10 cellular contexts compared by ENCODE assay signal in the genomic region with DNA sequence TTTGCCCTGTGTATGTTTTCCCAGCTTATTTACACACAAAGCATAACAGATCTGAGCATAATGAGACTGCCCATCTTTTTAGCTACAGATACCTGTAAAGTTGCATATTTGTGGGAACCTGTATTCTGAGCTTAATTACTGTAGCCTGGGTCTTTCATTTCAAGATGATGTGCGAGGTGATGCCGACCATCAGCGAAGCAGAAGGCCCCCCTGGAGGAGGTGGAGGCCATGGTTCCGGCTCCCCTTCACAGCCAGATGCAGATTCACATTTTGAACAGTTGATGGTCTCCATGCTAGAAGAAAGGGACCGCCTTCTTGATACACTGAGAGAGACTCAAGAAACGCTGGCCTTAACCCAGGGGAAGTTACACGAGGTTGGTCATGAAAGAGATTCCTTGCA. TPM values are rescaled to one million over a fixed set of nuclear protein-coding genes. Genes with fewer than 3 reads are reported as not detected.
DNase-seq lines count a peak whose midpoint lies in the region; ATAC-seq and TF ChIP-seq lines count a peak whose summit lies in the region.
"Had no signal": no experiment of that assay in that cellular context is flagged by ENCODE, and none has a peak within 500 bp of the region (broad histone marks: within the 10 kb centered on the region; RNA-seq: fewer than 3 reads in every experiment).

No MANE protein-coding gene starts in this region.

- peaks cover 26% of the 10 kb centered on the region; the same call in 2 of the 3 replicates for H3K4me1 Mint-ChIP-seq in GM23338
- H3K4me1 Mint-ChIP-seq in endothelial cell (ENCODE audit: unreplicated experiment) = peaks cover 10% of the 10 kb centered on the region
- H3K4me1 Mint-ChIP-seq in osteocyte (ENCODE audit: unreplicated experiment) = peaks cover 38% of the 10 kb centered on the region

- no peaks in the 10 kb centered on the region for H3K9me3 ChIP-seq in PC-3 (ENCODE audit: low read length)

- no peaks in the 10 kb centered on the region for H3K9me3 Mint-ChIP-seq in GM23338
- H3K9me3 Mint-ChIP-seq in endothelial cell (ENCODE audit: unreplicated experiment) = no peaks in the 10 kb centered on the region
- H3K9me3 Mint-ChIP-seq in osteocyte (ENCODE audit: unreplicated experiment) = no peaks in the 10 kb centered on the region

- CTCF ChIA-PET in PC-3 (lab: Charles Lee) = interaction anchor here (0.5 kb wide), 1 partner anchor 422 kb away, joined by 3 read pairs; no protein-coding TSS in a partner anchor

- H3K4me3 ChIP-seq in GM23338 (peak overlapping the region; percentile 60), PC-3 (ENCODE audit: low read length) (peak overlapping the region; percentile 80)

- H3K27ac ChIP-seq in GM23338 (ENCODE audit: low read depth) = no peak overlapping the region
- no peak overlapping the region for H3K27ac ChIP-seq in PC-3 (ENCODE audit: low read length)

- TF ChIP-seq CTCF in GM23338 (conservative IDR thresholded peaks at IDR 0.05; ENCODE audit: low read depth in 2 of 2) (no peak), PC-3 (conservative IDR thresholded peaks at IDR 0.05; ENCODE audit: low read depth, low read length) (no peak), endothelial cell (IDR thresholded peaks at IDR 0.05; ENCODE audit: unreplicated experiment) (no peak), osteocyte (IDR thresholded peaks at IDR 0.05) (no peak)

- POLR2A ChIA-PET in PC-3 (lab: Charles Lee; ENCODE audit: unreplicated experiment) = interaction anchor here (0.9 kb wide), 1 partner anchor 152 kb away, joined by 5 read pairs; no protein-coding TSS in a partner anchor

- no peaks in the 10 kb centered on the region for H3K27me3 ChIP-seq in GM23338 (ENCODE audit: insufficient read depth)
- no peaks in the 10 kb centered on the region for H3K27me3 ChIP-seq in PC-3 (ENCODE audit: low read length)

- H3K9ac ChIP-seq in PC-3 (ENCODE audit: low read length) = no peak overlapping the region

- H3K4me3 Mint-ChIP-seq in GM23338 (peak overlapping the region; percentile 89), endothelial cell (ENCODE audit: unreplicated experiment) (peak overlapping the region; percentile 71), osteocyte (ENCODE audit: unreplicated experiment) (peak overlapping the region; percentile 97)

- H4K20me1 ChIP-seq in GM23338 (replicated peaks; ENCODE audit: insufficient read depth) (peaks cover 36% of the 10 kb centered on the region), PC-3 (ENCODE audit: low read length) (peaks cover 16% of the 10 kb centered on the region; the same call in 1 of the 2 replicates)

- H3K9me2 ChIP-seq in GM23338 (ENCODE audit: insufficient read depth) = no peaks in the 10 kb centered on the region
- no peaks in the 10 kb centered on the region for H3K9me2 ChIP-seq in PC-3 (replicated peaks; ENCODE audit: low read length)

- H3K79me2 ChIP-seq in GM23338 (replicated peaks; ENCODE audit: insufficient read depth) (peaks cover 60% of the 10 kb centered on the region), PC-3 (ENCODE audit: low read length) (peaks cover 67% of the 10 kb centered on the region)

- DNase-seq in GM23338 (ENCODE audit: low spot score) (no peak), PC-3 (no peak), endothelial cell (ENCODE audit: low spot score) (no peak), osteocyte (ENCODE audit: extremely low spot score, unreplicated experiment) (no peak), NCI-H82 treated with DMSO at 0.1 percent for 48 hours (lab: John Stamatoyannopoulos, UW; ENCODE audit: unreplicated experiment) (no peak), glomerular visceral epithelial cell (ENCODE audit: extremely low spot score) (no peak)
- DNase-seq: stimulated activated CD4-positive, alpha-beta T cell treated with anti-CD3 and anti-CD28 coated beads, Interleukin-1b, Interleukin-23, amount 100 ng/mL, for 48 hours had no signal

- H3K27me3 Mint-ChIP-seq in GM23338 (ENCODE audit: insufficient read depth, low read depth, poor library complexity) = peaks cover 6% of the 10 kb centered on the region
- peaks cover 2% of the 10 kb centered on the region for H3K27me3 Mint-ChIP-seq in endothelial cell (ENCODE audit: unreplicated experiment)
- peaks cover 7% of the 10 kb centered on the region for H3K27me3 Mint-ChIP-seq in osteocyte (ENCODE audit: unreplicated experiment)

- H3K36me3 ChIP-seq in GM23338 (ENCODE audit: insufficient read depth) (peaks cover 30% of the 10 kb centered on the region), PC-3 (ENCODE audit: low read depth, low read length) (peaks cover 41% of the 10 kb centered on the region)

- peak overlapping the region; percentile 81 for H3K4me2 ChIP-seq in GM23338
- peak overlapping the region; percentile 84 for H3K4me2 ChIP-seq in PC-3 (ENCODE audit: low read length)

- intact Hi-C loops in PC-3 (cut with micrococcal nuclease) = no loop called here

- H3K4me1 ChIP-seq in GM23338 (ENCODE audit: insufficient read depth) = peaks cover 4% of the 10 kb centered on the region; the same call in 1 of the 2 replicates
- peaks cover 23% of the 10 kb centered on the region for H3K4me1 ChIP-seq in PC-3 (ENCODE audit: insufficient read depth, low read length)

- BruUV-seq in PC-3 (replicated peaks; lab: Mats Ljungman, UMichigan) = TSS peak; percentile 41

- H3F3A ChIP-seq in GM23338 (replicated peaks; ENCODE audit: low read depth) (peaks cover 8% of the 10 kb centered on the region; the same call in 1 of the 2 replicates), PC-3 (ENCODE audit: low read length, unreplicated experiment) (no peaks in the 10 kb centered on the region)

- H3K27ac Mint-ChIP-seq in GM23338 = no peak overlapping the region
- peak overlapping the region; percentile 14 for H3K27ac Mint-ChIP-seq in endothelial cell (ENCODE audit: unreplicated experiment)
- peak overlapping the region; percentile 31 for H3K27ac Mint-ChIP-seq in osteocyte (ENCODE audit: unreplicated experiment)

- ATAC-seq in GM23338 = no peak
- ATAC-seq in PC-3 = no peak
- no peak for ATAC-seq in GM21526 (IDR thresholded peaks at IDR 0.05; ENCODE audit: low FRiP score, unreplicated experiment)
- no peak for ATAC-seq in HG02588 (IDR thresholded peaks at IDR 0.05; ENCODE audit: unreplicated experiment)
- ATAC-seq: activated CD4-positive, CD25-positive, alpha-beta regulatory T cell treated with anti-CD3 and anti-CD28 coated beads, Interleukin-2, amount 50 U/mL, for 24 hours had no signal

- H2AFZ ChIP-seq in GM23338 (no peak overlapping the region), PC-3 (ENCODE audit: low read length) (no peak overlapping the region)

- H3K36me3 Mint-ChIP-seq in GM23338 (ENCODE audit: low read depth) = peaks cover 44% of the 10 kb centered on the region
- peaks cover 17% of the 10 kb centered on the region for H3K36me3 Mint-ChIP-seq in endothelial cell (ENCODE audit: low read depth, unreplicated experiment)
- H3K36me3 Mint-ChIP-seq in osteocyte (ENCODE audit: unreplicated experiment) = peaks cover 32% of the 10 kb centered on the region

TF ChIP-seq in GM23338, 12 proteins besides CTCF, POLR2A, EP300 and RAD21 (continues in another document):
- TF ChIP-seq STAT1 (IDR thresholded peaks at IDR 0.05; ENCODE audit: unreplicated experiment) (no peak), CREB1 (CRISPR knock-in tag; IDR thresholded peaks at IDR 0.05; ENCODE audit: low read depth) (no peak), ZNF331 (CRISPR knock-in tag; IDR thresholded peaks at IDR 0.05; ENCODE audit: low read depth) (no peak), EZH2 (IDR thresholded peaks at IDR 0.05; ENCODE audit: low read depth, unreplicated experiment) (no peak), ZNF114 (CRISPR knock-in tag; IDR thresholded peaks at IDR 0.05) (no peak), POLR2AphosphoS5 (IDR thresholded peaks at IDR 0.05; ENCODE audit: low read depth) (no peak), JUNB (IDR thresholded peaks at IDR 0.05; ENCODE audit: unreplicated experiment) (no peak)

RNA-seq across cellular contexts. Expression of gene PPFIA1, which starts 1.5 kb away (rescaled TPM):
- 62.0 and 66.6 TPM in 2 replicates for total RNA-seq in GM23338 (2014; rRNA removed; shearing (Covaris generic))
- 41.7 and 47.0 TPM in 2 replicates for polyA plus RNA-seq in GM23338 (2016; fragmentation: Nextera tagmentation; extraction: Ambion mirVana)
- total RNA-seq in PC-3 (2014; rRNA removed) (57.5 and 71.1 TPM in 2 replicates), endothelial cell (ENCODE audit: unreplicated experiment) (52.3 TPM), osteocyte (63.1 and 70.4 TPM in 2 replicates)
